17 cellular contexts compared by ENCODE assay signal in the genomic region with DNA sequence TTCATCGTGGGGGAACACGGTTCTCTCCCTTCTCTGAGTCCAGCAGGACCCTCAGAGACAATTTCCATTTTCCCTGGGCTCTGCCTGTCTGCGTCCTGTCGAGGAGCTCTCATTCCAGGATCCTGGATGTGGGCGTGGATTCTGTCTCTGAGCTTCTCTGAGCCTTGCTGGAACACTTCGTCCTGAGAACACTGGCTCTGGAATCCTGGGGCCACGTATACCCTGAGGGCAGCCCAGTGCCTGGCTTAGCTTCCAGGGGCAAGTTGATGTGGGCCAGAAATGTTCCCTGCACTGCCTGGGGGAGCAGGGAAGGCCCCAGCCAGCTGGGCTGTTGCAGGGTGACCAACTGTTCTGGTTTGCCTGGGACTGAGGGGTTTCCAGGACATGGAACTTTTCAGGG.
A peak's percentile ranks its signal among the peaks of the same experiment; 100 is the strongest.
DNase-seq lines count a peak whose midpoint lies in the region; ATAC-seq and TF ChIP-seq lines count a peak whose summit lies in the region.
"Had no signal": no experiment of that assay in that cellular context is flagged by ENCODE, and none has a peak within 500 bp of the region (broad histone marks: within the 10 kb centered on the region; RNA-seq: fewer than 3 reads in every experiment).

No MANE protein-coding gene starts in this region.

- H3K36me3 ChIP-seq in right atrium auricular region (no peaks in the 10 kb centered on the region), left ventricle myocardium inferior (no peaks in the 10 kb centered on the region), upper lobe of right lung (no peaks in the 10 kb centered on the region), MM.1S (replicated peaks; ENCODE audit: insufficient read depth, low read length) (no peaks in the 10 kb centered on the region)
- H3K36me3 ChIP-seq: BLaER1, HAP-1 had no signal

- no peak overlapping the region for H3K4me3 ChIP-seq in right atrium auricular region
- H3K4me3 ChIP-seq in left ventricle myocardium inferior: no peak overlapping the region
- no peak overlapping the region for H3K4me3 ChIP-seq in upper lobe of right lung
- H3K4me3 ChIP-seq in MM.1S (ENCODE audit: low read length): no peak overlapping the region
- H3K4me3 ChIP-seq: BLaER1, HAP-1 had no signal

- no peak for TF ChIP-seq CTCF in right atrium auricular region (IDR thresholded peaks at IDR 0.05)
- TF ChIP-seq CTCF in left ventricle myocardium inferior (IDR thresholded peaks at IDR 0.05; ENCODE audit: borderline replicate concordance): no peak
- no peak for TF ChIP-seq CTCF in nephron (IDR thresholded peaks at IDR 0.05; ENCODE audit: unreplicated experiment in 3 of 3)
- no peak for TF ChIP-seq CTCF in upper lobe of right lung (IDR thresholded peaks at IDR 0.05)
- no peak for TF ChIP-seq CTCF in MM.1S (IDR thresholded peaks at IDR 0.05; ENCODE audit: low read length)

- peaks cover 0 to 3% of the 10 kb centered on the region in 2 donors for H3K9me3 ChIP-seq in right atrium auricular region
- peaks cover 4% of the 10 kb centered on the region for H3K9me3 ChIP-seq in left ventricle myocardium inferior (replicated peaks)
- H3K9me3 ChIP-seq in upper lobe of right lung: no peaks in the 10 kb centered on the region
- H3K9me3 ChIP-seq in MM.1S (replicated peaks; ENCODE audit: insufficient read depth, low read length): no peaks in the 10 kb centered on the region
- H3K9me3 ChIP-seq: HAP-1 had no signal

- no peak overlapping the region for H3K9ac ChIP-seq in MM.1S (ENCODE audit: low read length)
- H3K9ac ChIP-seq: BLaER1 had no signal

- H3K4me3 Mint-ChIP-seq in nephron: no peak overlapping the region
- H3K4me3 Mint-ChIP-seq: CD8-positive, alpha-beta memory T cell had no signal

- peaks cover 28% of the 10 kb centered on the region for H3K4me1 Mint-ChIP-seq in nephron
- H3K4me1 Mint-ChIP-seq: CD8-positive, alpha-beta memory T cell had no signal

- no peaks in the 10 kb centered on the region for H3K79me2 ChIP-seq in MM.1S (ENCODE audit: low read length)

- peak overlapping the region; percentile 22 to 74 (median 68) for H3K27ac Mint-ChIP-seq in nephron
- H3K27ac Mint-ChIP-seq: CD8-positive, alpha-beta memory T cell had no signal

- no peak overlapping the region for H2AFZ ChIP-seq in MM.1S (ENCODE audit: low read length)

- peaks cover 10% of the 10 kb centered on the region for H3K27me3 Mint-ChIP-seq in nephron (ENCODE audit: low read depth)

- DNase-seq in Right ventricle myocardium inferior (ENCODE audit: missing footprints) (no peak), right atrium auricular region (ENCODE audit: low spot score) (no peak), left ventricle myocardium inferior (peak; percentile 44), upper lobe of right lung (peak; percentile 56), MM.1S (no peak), NOMO-1 treated with DMSO at 0.1 percent for 48 hours (lab: John Stamatoyannopoulos, UW; ENCODE audit: unreplicated experiment) (no peak)
- no peak for DNase-seq in activated CD8-positive, alpha-beta memory T cell treated with anti-CD3 and anti-CD28 coated beads for 24 hours
- DNase-seq: CD8-positive, alpha-beta memory T cell; DMS 273 treated with DMSO at 0.1 percent for 48 hours; IMR-90; Kasumi-1; NCI-H187 treated with DMSO at 0.1 percent for 48 hours; NCI-H774 had no signal

- no peaks in the 10 kb centered on the region for H3F3A ChIP-seq in MM.1S (ENCODE audit: insufficient read depth, low read length)

- H4K20me1 ChIP-seq in MM.1S (ENCODE audit: insufficient read depth, low read length): no peaks in the 10 kb centered on the region
- H4K20me1 ChIP-seq: BLaER1 had no signal

- no peaks in the 10 kb centered on the region for H3K36me3 Mint-ChIP-seq in nephron (ENCODE audit: low read depth)

- H3K27ac ChIP-seq in right atrium auricular region (no peak overlapping the region), left ventricle myocardium inferior (replicated peaks) (peak overlapping the region; percentile 36), upper lobe of right lung (no peak overlapping the region), MM.1S (ENCODE audit: low read length) (no peak overlapping the region)
- H3K27ac ChIP-seq: 22Rv1, BLaER1 had no signal

- intact Hi-C loops in Right ventricle myocardium inferior (cut with DNase I): no loop called here
- intact Hi-C loops in left ventricle myocardium inferior (cut with micrococcal nuclease): no loop called here
- intact Hi-C loops in upper lobe of right lung (cut with DNase I): no loop called here

- ATAC-seq in Right ventricle myocardium inferior (peak; percentile 79), upper lobe of right lung (no peak)

- H3K4me2 ChIP-seq in MM.1S (ENCODE audit: low read depth, low read length): no peak overlapping the region
- H3K4me2 ChIP-seq: BLaER1 had no signal

- H3K4me1 ChIP-seq in right atrium auricular region: peaks cover 0 to 9% of the 10 kb centered on the region in 2 donors
- H3K4me1 ChIP-seq in left ventricle myocardium inferior: peaks cover 5% of the 10 kb centered on the region
- peaks cover 18% of the 10 kb centered on the region for H3K4me1 ChIP-seq in upper lobe of right lung
- H3K4me1 ChIP-seq in MM.1S (ENCODE audit: low read length): no peaks in the 10 kb centered on the region
- H3K4me1 ChIP-seq: BLaER1, HAP-1 had no signal

- H3K27me3 ChIP-seq in right atrium auricular region (no peaks in the 10 kb centered on the region), left ventricle myocardium inferior (ENCODE audit: low read depth) (peaks cover 30% of the 10 kb centered on the region), upper lobe of right lung (no peaks in the 10 kb centered on the region), MM.1S (replicated peaks; ENCODE audit: insufficient read depth, low read length) (no peaks in the 10 kb centered on the region)
- H3K27me3 ChIP-seq: BLaER1 had no signal

- H3K9me2 ChIP-seq in MM.1S (replicated peaks; ENCODE audit: insufficient read depth, low read length): no peaks in the 10 kb centered on the region

- H3K9me3 Mint-ChIP-seq in nephron: peaks cover 7% of the 10 kb centered on the region
- H3K9me3 Mint-ChIP-seq: CD8-positive, alpha-beta memory T cell had no signal

Comparison
In these comparisons a context has a peak if more than half of its experiments do, and no peak if none do; other contexts are left out.
1. DNase-seq: peak in left ventricle myocardium inferior (single experiment) and upper lobe of right lung (single experiment); none in Right ventricle myocardium inferior (single experiment), right atrium auricular region (single experiment), activated CD8-positive, alpha-beta memory T cell treated with anti-CD3 and anti-CD28 coated beads for 24 hours (single experiment), MM.1S (single experiment) and NOMO-1 treated with DMSO at 0.1 percent for 48 hours (single experiment).